In the genomic region with DNA sequence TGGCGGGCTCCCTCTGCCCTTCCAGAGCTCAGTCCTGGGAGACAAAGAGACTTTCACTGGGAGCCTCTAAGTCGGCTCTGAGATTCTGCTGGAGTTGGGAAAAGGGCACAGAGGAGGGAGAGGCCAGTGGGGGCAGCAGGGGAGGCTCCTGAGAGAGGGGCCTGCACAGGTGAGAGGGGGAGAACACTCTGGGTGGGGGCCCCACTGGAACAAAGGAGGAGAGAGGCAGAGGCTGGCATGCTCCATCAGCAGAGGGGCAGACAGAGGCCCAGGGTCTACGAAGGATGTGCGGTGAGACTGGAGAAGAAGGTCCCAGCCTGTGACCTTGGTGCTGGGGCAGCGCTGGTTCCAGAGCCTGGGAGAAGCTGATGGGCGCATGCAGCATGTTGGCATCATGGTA, we compare ENCODE assay signal across 1 cellular context.
TF ChIP-seq lines count a peak whose summit lies in the region.

No MANE protein-coding gene starts in this region.

TF ChIP-seq in K562, 482 proteins besides CTCF, POLR2A, EP300 and RAD21:
- TF ChIP-seq BHLHE40 (IDR thresholded peaks at IDR 0.05; ENCODE audit: low read length) = no peak
- TF ChIP-seq POLR2G (IDR thresholded peaks at IDR 0.05; ENCODE audit: low read depth, low read length) = peak; percentile 37; the same call in 1 of the 2 replicates
